Comparison of ENCODE assay signal across 3 cellular contexts in the genomic region with DNA sequence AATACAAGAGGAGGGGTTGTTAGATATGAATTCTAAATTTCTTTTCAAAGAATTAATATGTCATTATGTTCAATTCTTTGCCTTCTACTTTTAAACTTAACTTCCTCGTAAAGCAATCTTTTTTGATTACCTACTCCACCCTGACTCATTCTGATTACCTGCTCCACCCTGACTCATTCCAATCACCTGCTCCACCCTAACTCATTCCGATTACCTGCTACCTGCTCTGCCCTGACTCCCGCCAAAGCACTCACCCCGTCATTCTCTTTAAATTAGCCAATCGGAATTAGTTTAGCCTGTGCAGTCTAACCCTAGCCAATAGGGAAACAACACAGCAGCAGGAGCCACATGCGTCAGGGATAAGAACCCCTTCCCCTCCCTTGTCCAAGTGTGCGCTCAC. TPM values are rescaled to one million over a fixed set of nuclear protein-coding genes. Genes with fewer than 3 reads are reported as not detected.
"Had no signal": no experiment of that assay in that cellular context is flagged by ENCODE, and none has a peak within 500 bp of the region (broad histone marks: within the 10 kb centered on the region; RNA-seq: fewer than 3 reads in every experiment).

No MANE protein-coding gene starts in this region.

RNA-seq across cellular contexts. Expression of a gene that starts 48.4 kb away (rescaled TPM):
- total RNA-seq: LHCN-M2, MCF 10A, NCI-H460 had no signal
